8 cellular contexts compared by ENCODE assay signal in the genomic region with DNA sequence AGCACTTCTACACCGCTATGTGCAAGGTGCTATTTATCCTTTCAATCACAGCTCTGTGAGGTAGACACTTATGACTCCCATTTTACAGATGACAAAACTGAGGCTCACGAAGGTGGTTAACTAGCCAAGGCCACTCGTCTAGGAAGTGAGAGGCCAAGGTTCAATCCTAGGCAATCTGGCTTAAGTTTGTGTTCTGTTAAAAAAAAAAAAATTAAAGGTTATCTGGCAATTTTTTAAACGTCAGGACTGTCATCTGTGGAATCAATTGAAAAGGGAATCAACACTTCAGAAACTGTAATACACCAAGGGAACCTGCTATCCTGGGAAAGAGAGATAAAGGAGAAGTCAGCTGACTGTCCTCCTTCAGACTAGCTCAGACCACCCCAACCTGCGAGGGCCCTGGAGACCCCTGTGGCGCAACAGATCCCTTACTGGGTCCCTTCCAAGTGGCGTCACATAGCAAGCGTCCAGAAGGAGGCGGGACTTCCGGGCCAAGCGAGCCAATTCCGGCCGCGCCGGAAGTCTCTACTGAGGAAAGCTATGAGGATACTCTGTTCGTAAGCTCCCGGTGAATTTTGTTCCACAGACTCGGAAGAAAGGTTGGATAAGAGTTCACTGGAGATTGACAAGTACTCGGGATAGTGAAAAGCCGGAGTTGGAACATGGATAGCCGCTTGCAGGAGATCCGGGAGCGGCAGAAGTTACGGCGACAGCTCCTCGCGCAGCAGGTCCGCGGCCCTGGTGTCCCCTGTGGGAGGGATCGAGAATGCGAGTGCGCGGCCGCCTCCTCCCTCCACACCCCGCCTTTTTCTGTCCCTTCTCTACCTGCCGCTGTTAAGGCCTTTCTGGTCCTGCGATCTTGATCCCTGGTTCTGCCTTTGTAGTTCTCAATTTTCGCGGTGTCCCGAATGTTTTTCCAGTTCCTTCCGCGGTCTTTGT. TPM values are rescaled to one million over a fixed set of nuclear protein-coding genes. Genes with fewer than 3 reads are reported as not detected.
A peak's percentile ranks its signal among the peaks of the same experiment; 100 is the strongest.
DNase-seq lines count a peak whose midpoint lies in the region; FAIRE-seq and TF ChIP-seq lines count a peak whose summit lies in the region.

A gene (plus strand): TSS at position 520 of the 939 bp plus-strand sequence. CDS start 143 bp downstream, at position 663.

- peak; percentile 82 for FAIRE-seq in endometrium (lab: Jason Lieb, UNC)

- no peaks in the 10 kb centered on the region for H3K9me3 ChIP-seq in mesodermal cell (ENCODE audit: control insufficient read depth, low read length)

- H3K4me1 ChIP-seq in mesodermal cell (ENCODE audit: control insufficient read depth, insufficient read depth, low read length, poor library complexity, severe bottlenecking): no peaks in the 10 kb centered on the region

- H3K4me3 ChIP-seq in mesodermal cell (ENCODE audit: extremely low read depth, insufficient read depth, low read length, poor library complexity, severe bottlenecking): peak within 1 kb of the TSS; percentile 80

- TF ChIP-seq CTCF in GM20000 (IDR thresholded peaks at IDR 0.05; ENCODE audit: extremely low read depth, missing control alignments): no peak

- H3K36me3 ChIP-seq in mesodermal cell (ENCODE audit: control insufficient read depth, insufficient read depth, low read length): peaks cover 19% of the 10 kb centered on the region

- DNase-seq in COR-L47 (lab: John Stamatoyannopoulos, UW) (peak; percentile 96), GM20000 (ENCODE audit: low spot score) (peak; percentile 84), HT-29 (ENCODE audit: low spot score) (peak; percentile 94), NOMO-1 treated with dmso at 0.1 percent for 144 hours (lab: John Stamatoyannopoulos, UW; ENCODE audit: unreplicated experiment) (peak; percentile 86)
- peak; percentile 57 for DNase-seq in activated CD8-positive, alpha-beta memory T cell treated with anti-CD3 and anti-CD28 coated beads, Interleukin-2, amount 50 U/mL, for 1 hour (ENCODE audit: extremely low read depth)
- DNase-seq in stimulated activated CD8-positive, alpha-beta memory T cell treated with anti-CD3 and anti-CD28 coated beads, Interleukin-15, amount 100 ng/mL, for 4 hours (ENCODE audit: low read depth in 2 of 2): peak; percentile 68 to 77

- WGBS in mesodermal cell (ENCODE audit: insufficient coverage in 2 of 2), 2 experiments: 5% methylated on average over 36 to 37 of the region's 42 CpGs

- H3K27ac ChIP-seq in mesodermal cell (ENCODE audit: low read depth, low read length, severe bottlenecking): peak within 1 kb of the TSS; percentile 77

RNA-seq across cellular contexts. Expression of the gene that starts here (rescaled TPM):
- total RNA-seq in HT-29 (2014; rRNA removed; shearing (Covaris generic)): 2.5 and 13.2 TPM in 2 replicates
- 26.1 TPM for polyA plus RNA-seq in mesodermal cell (2013, experiment 1 of 2)
- polyA plus RNA-seq in mesodermal cell (2013, experiment 2 of 2): 27.4 TPM

Comparison
In these comparisons a context has a peak if more than half of its experiments do, and no peak if none do; other contexts are left out.
1. Peak in every context shown above with its lines: DNase-seq, H3K4me3 ChIP-seq and H3K27ac ChIP-seq.